ENCODE assay signal across 14 cellular contexts in genomic region chr17:82794781-82795505, GRCh38. TPM values are rescaled to one million over a fixed set of nuclear protein-coding genes. Genes with fewer than 3 reads are reported as not detected.
DNase-seq lines count a peak whose midpoint lies in the region; ATAC-seq and TF ChIP-seq lines count a peak whose summit lies in the region.
"Had no signal": no experiment of that assay in that cellular context is flagged by ENCODE, and none has a peak within 500 bp of the region (broad histone marks: within the 10 kb centered on the region; RNA-seq: fewer than 3 reads in every experiment).

No MANE protein-coding gene starts in this region.

- H2AK9ac ChIP-seq in IMR-90 (replicated peaks; ENCODE audit: low read depth, low read length, poor library complexity) = peak overlapping the region; percentile 63

- no peak overlapping the region for H2AFZ ChIP-seq in IMR-90 (replicated peaks; ENCODE audit: low read length, poor library complexity)

- peaks cover 6% of the 10 kb centered on the region for H4K20me1 ChIP-seq in IMR-90 (ENCODE audit: insufficient read depth, low read length)

- no peak overlapping the region for H2BK20ac ChIP-seq in IMR-90 (ENCODE audit: low read depth, low read length)

- no peak overlapping the region for H3K4ac ChIP-seq in IMR-90 (ENCODE audit: low read depth, low read length)

- BruUV-seq in IMR-90 (replicated peaks; lab: Mats Ljungman, UMichigan) = no TSS peak

- H3K14ac ChIP-seq in IMR-90 (replicated peaks; ENCODE audit: low read depth, low read length) = no peak overlapping the region

- H4K8ac ChIP-seq in IMR-90 (ENCODE audit: low read depth in 2 of 2, low read length in 2 of 2) = no peak overlapping the region

- POLR2A ChIA-PET in IMR-90 (lab: Charles Lee; ENCODE audit: unreplicated experiment) = no interaction called here

- CTCF ChIA-PET in IMR-90 (lab: Yijun Ruan, JAX) = no interaction called here

- peaks cover 7% of the 10 kb centered on the region for H3K4me1 ChIP-seq in IMR-90 (ENCODE audit: control insufficient read depth, insufficient read depth, low read length)
- H3K4me1 ChIP-seq in esophagus muscularis mucosa = peaks cover 12 to 30% (median 25%) of the 10 kb centered on the region in 4 donors
- peaks cover 4 to 6% of the 10 kb centered on the region in 2 donors for H3K4me1 ChIP-seq in mucosa of rectum (ENCODE audit: control insufficient read depth in 2 of 2, insufficient read depth in 2 of 2, low read length in 2 of 2)
- H3K4me1 ChIP-seq: adrenal gland had no signal

- no peak overlapping the region for H3K4me3 ChIP-seq in IMR-90 (ENCODE audit: insufficient read depth, low read depth, low read length)
- H3K4me3 ChIP-seq in esophagus muscularis mucosa = no peak overlapping the region
- H3K4me3 ChIP-seq in mucosa of rectum (ENCODE audit: low read length in 2 of 2) = no peak overlapping the region
- H3K4me3 ChIP-seq in skin epidermis = no peak overlapping the region
- H3K4me3 ChIP-seq: adrenal gland, coronary artery had no signal

- H3K27me3 ChIP-seq in IMR-90 (ENCODE audit: control insufficient read depth, insufficient read depth, low read length) = no peaks in the 10 kb centered on the region
- no peaks in the 10 kb centered on the region for H3K27me3 ChIP-seq in esophagus muscularis mucosa
- no peaks in the 10 kb centered on the region for H3K27me3 ChIP-seq in mucosa of rectum (ENCODE audit: control insufficient read depth in 2 of 2, insufficient read depth in 2 of 2, low read length in 2 of 2)
- H3K27me3 ChIP-seq: adrenal gland had no signal

- H2BK120ac ChIP-seq in IMR-90 (ENCODE audit: low read depth, low read length) = no peak overlapping the region

- H3K9me3 ChIP-seq in IMR-90 (ENCODE audit: control insufficient read depth, insufficient read depth, low read length) (no peaks in the 10 kb centered on the region), esophagus muscularis mucosa (no peaks in the 10 kb centered on the region), mucosa of rectum (ENCODE audit: control insufficient read depth in 2 of 2, low read length in 2 of 2) (no peaks in the 10 kb centered on the region)
- H3K9me3 ChIP-seq: adrenal gland had no signal

- no peak overlapping the region for H3K23ac ChIP-seq in IMR-90 (ENCODE audit: low read depth, low read length)

- peaks cover 6 to 60% of the 10 kb centered on the region in 2 experiments for H3K79me1 ChIP-seq in IMR-90 (ENCODE audit: low read depth in 1 of 2, low read length in 2 of 2)

- no peak for TF ChIP-seq RAD21 in IMR-90 (IDR thresholded peaks at IDR 0.05; ENCODE audit: low read length)

- no peak overlapping the region for H3K18ac ChIP-seq in IMR-90 (ENCODE audit: low read depth, low read length)

- H3K9ac ChIP-seq in IMR-90 (ENCODE audit: low read depth, low read length) (no peak overlapping the region), mucosa of rectum (ENCODE audit: low read depth in 1 of 2, low read length in 2 of 2) (no peak overlapping the region)

- dilution Hi-C loops in IMR-90 (cut with HindIII; ENCODE audit: low sequenced_read_pairs, unreplicated experiment) = no loop called here

- no peaks in the 10 kb centered on the region; the same call in 1 of the 2 replicates for H3K9me1 ChIP-seq in IMR-90 (ENCODE audit: insufficient read depth, low read length)

- no peak overlapping the region for H2BK15ac ChIP-seq in IMR-90 (ENCODE audit: low read depth, low read length)

- H3K4me2 ChIP-seq in IMR-90 (ENCODE audit: low read depth, low read length) = no peak overlapping the region

- TF ChIP-seq CTCF in IMR-90 (conservative IDR thresholded peaks at IDR 0.05; ENCODE audit: low read depth, low read length) (no peak), esophagus muscularis mucosa (IDR thresholded peaks at IDR 0.05) (no peak)

- no peak overlapping the region for H3K27ac ChIP-seq in IMR-90 (ENCODE audit: insufficient read depth, low read length)
- H3K27ac ChIP-seq in esophagus muscularis mucosa (replicated peaks in 1 of 4) = peak overlapping the region; percentile 4 to 74 (median 29)
- H3K27ac ChIP-seq in mucosa of rectum (ENCODE audit: low read depth in 2 of 2, low read length in 2 of 2) = peak overlapping the region; percentile 20 to 39
- peak overlapping the region in 20 of 21 experiments; percentile 3 to 83 (median 62) for H3K27ac ChIP-seq in skin epidermis
- H3K27ac ChIP-seq: adrenal gland, coronary artery had no signal

- H4K91ac ChIP-seq in IMR-90 (ENCODE audit: insufficient read depth, low read depth, low read length) = no peak overlapping the region

- WGBS in IMR-90 (ENCODE audit: extremely low coverage in 2 of 2, insufficient read length in 1 of 2), 2 experiments = 92% methylated on average over 13 of the region's 20 CpGs; no CpG with 5 or more reads in 1 of the 2 experiments
- 73% methylated on average over 15 of the region's 20 CpGs for WGBS in esophagus muscularis mucosa

- H3K56ac ChIP-seq in IMR-90 (ENCODE audit: extremely low read depth, insufficient read depth, low read length) = no peak overlapping the region

- ATAC-seq in IMR-90 (ENCODE audit: low read depth) (no peak), GM19023 (IDR thresholded peaks at IDR 0.05; ENCODE audit: unreplicated experiment) (no peak), HG03045 (IDR thresholded peaks at IDR 0.05; ENCODE audit: unreplicated experiment) (no peak)
- ATAC-seq: activated T-cell treated with anti-CD3 and anti-CD28 coated beads, Interleukin-2, amount 50 U/mL, for 72 hours had no signal

- in situ Hi-C loops in IMR-90 (cut with MboI; ENCODE audit: low sequenced_read_pairs) = no loop called here

- DNase-seq in IMR-90 = peak; percentile 20
- no peak for DNase-seq in esophagus muscularis mucosa (ENCODE audit: extremely low spot score)
- DNase-seq in COR-L47 (lab: John Stamatoyannopoulos, UW) = no peak
- DNase-seq in DMS153 treated with DMSO at 0.1 percent for 48 hours (lab: John Stamatoyannopoulos, UW; ENCODE audit: unreplicated experiment) = no peak
- DNase-seq: activated CD4-positive, alpha-beta T cell treated with anti-CD3 and anti-CD28 coated beads, Interleukin-2, amount 50 U/mL, for 48 hours; activated T-cell treated with anti-CD3 and anti-CD28 coated beads, Interleukin-2, amount 50 U/mL, for 72 hours; adrenal gland had no signal

- intact Hi-C loops in IMR-90 (cut with micrococcal nuclease) (no loop called here), esophagus muscularis mucosa (cut with DNase I) (no loop called here)

- H2AK5ac ChIP-seq in IMR-90 (ENCODE audit: low read depth, low read length) = no peak overlapping the region

- no peaks in the 10 kb centered on the region; the same call in 1 of the 2 replicates for H3K36me3 ChIP-seq in IMR-90 (ENCODE audit: control insufficient read depth, insufficient read depth, low read length)
- peaks cover 0 to 44% (median 15%) of the 10 kb centered on the region in 4 donors for H3K36me3 ChIP-seq in esophagus muscularis mucosa
- peaks cover 0 to 7% of the 10 kb centered on the region in 2 donors for H3K36me3 ChIP-seq in mucosa of rectum (ENCODE audit: control insufficient read depth in 2 of 2, insufficient read depth in 2 of 2, low read length in 2 of 2)
- H3K36me3 ChIP-seq: adrenal gland had no signal

- TF ChIP-seq EP300 in esophagus muscularis mucosa (IDR thresholded peaks at IDR 0.05) = no peak

- no peak overlapping the region for H2BK5ac ChIP-seq in IMR-90 (ENCODE audit: low read depth, low read length, poor library complexity, severe bottlenecking)

- H4K5ac ChIP-seq in IMR-90 (ENCODE audit: low read depth, low read length) = no peak overlapping the region

- no peak for TF ChIP-seq POLR2A in IMR-90 (IDR thresholded peaks at IDR 0.05; ENCODE audit: low read depth, low read length)
- no peak for TF ChIP-seq POLR2A in esophagus muscularis mucosa (IDR thresholded peaks at IDR 0.05; ENCODE audit: low read depth)

TF ChIP-seq in IMR-90, 13 proteins besides CTCF, POLR2A, EP300 and RAD21:
- TF ChIP-seq USF2 (IDR thresholded peaks at IDR 0.05; ENCODE audit: low read depth, low read length) (no peak), MAZ (IDR thresholded peaks at IDR 0.05; ENCODE audit: borderline replicate concordance, low read depth, low read length) (no peak), MXI1 (IDR thresholded peaks at IDR 0.05; ENCODE audit: borderline replicate concordance, low read depth, low read length) (no peak), FOS (IDR thresholded peaks at IDR 0.05; ENCODE audit: low read depth, low read length) (no peak)
TF ChIP-seq in IMR-90: peak in this region for 0.

RNA-seq across cellular contexts. Expression of gene TBCD, which starts 43.1 kb away (rescaled TPM):
- total RNA-seq in IMR-90 (2012; rRNA removed) (21.7 and 21.9 TPM in 2 replicates), esophagus muscularis mucosa (10 to 100 TPM; 38.1 to 56.7 (median 53.6) TPM)
- 54.5 and 68.0 TPM in 2 replicates for polyA plus RNA-seq in IMR-90 (2012; rRNA removed)
- 49.7 and 56.9 TPM in 2 replicates for polyA plus RNA-seq in IMR-90 (2012; cell fraction: cytosol; rRNA removed)
- polyA plus RNA-seq in IMR-90 (2012; cell fraction: nucleus; rRNA removed; ENCODE audit: low replicate concordance) = 73.6 and 189 TPM in 2 replicates

RNA-seq across cellular contexts. Expression of gene ZNF750, which starts 44.9 kb away (rescaled TPM):
- not detected in 2 replicates for total RNA-seq in IMR-90 (2012; rRNA removed)
- not detected in 2 replicates for polyA plus RNA-seq in IMR-90 (2012; rRNA removed)
- polyA plus RNA-seq in IMR-90 (2012; cell fraction: cytosol; rRNA removed) = not detected in 2 replicates
- polyA plus RNA-seq in IMR-90 (2012; cell fraction: nucleus; rRNA removed; ENCODE audit: low replicate concordance) = 0.07 TPM in 1 of 2 replicates, not detected in the other
- not detected for total RNA-seq in esophagus muscularis mucosa
- total RNA-seq: activated T-cell treated with anti-CD3 and anti-CD28 coated beads, Interleukin-2, amount 50 U/mL, for 72 hours; H1; SK-MEL-5 had no signal
- polyA plus RNA-seq: H1 had no signal

RNA-seq across cellular contexts. Expression of gene FN3K, which starts 59.5 kb away (rescaled TPM):
- total RNA-seq in IMR-90 (2012; rRNA removed) = 0.83 and 0.90 TPM in 2 replicates
- 2.0 and 2.9 TPM in 2 replicates for polyA plus RNA-seq in IMR-90 (2012; rRNA removed)
- 3.7 and 4.9 TPM in 2 replicates for polyA plus RNA-seq in IMR-90 (2012; cell fraction: cytosol; rRNA removed)
- 8.8 and 25.0 TPM in 2 replicates for polyA plus RNA-seq in IMR-90 (2012; cell fraction: nucleus; rRNA removed; ENCODE audit: low replicate concordance)
- total RNA-seq in esophagus muscularis mucosa = 10 to 100 TPM in 1 of 4 donors, 1 to 10 TPM in 3; 3.4 to 22.7 (median 6.5) TPM
